ENCODE assay signal across 10 cellular contexts in genomic region chr2:45759310-45759851, GRCh38.
A peak's percentile ranks its signal among the peaks of the same experiment; 100 is the strongest.
DNase-seq lines count a peak whose midpoint lies in the region; ATAC-seq, FAIRE-seq and TF ChIP-seq lines count a peak whose summit lies in the region.
"Had no signal": no experiment of that assay in that cellular context is flagged by ENCODE, and none has a peak within 500 bp of the region (broad histone marks: within the 10 kb centered on the region; RNA-seq: fewer than 3 reads in every experiment).

No MANE protein-coding gene starts in this region.

- peak; percentile 61 for FAIRE-seq in islet of Langerhans (lab: Jason Lieb, UNC)

- no peak for TF ChIP-seq CTCF in IMR-90 (conservative IDR thresholded peaks at IDR 0.05; ENCODE audit: low read depth, low read length)
- no peak for TF ChIP-seq CTCF in brain microvascular endothelial cell (IDR thresholded peaks at IDR 0.05; ENCODE audit: low read depth, low read length, missing control alignments)

- in situ Hi-C loops in IMR-90 (cut with MboI; ENCODE audit: low sequenced_read_pairs) (no loop called here), brain microvascular endothelial cell (cut with HindIII; ENCODE audit: low pct_ligation_motif_present, low sequenced_read_pairs) (no loop called here)

- peak overlapping the region; percentile 90 for H3K4me2 ChIP-seq in IMR-90 (ENCODE audit: low read depth, low read length)

- H2BK20ac ChIP-seq in IMR-90 (ENCODE audit: low read depth, low read length), result no peak overlapping the region

- peak overlapping the region; percentile 76 for H2AFZ ChIP-seq in IMR-90 (replicated peaks; ENCODE audit: low read length, poor library complexity)

- POLR2A ChIA-PET in IMR-90 (lab: Charles Lee; ENCODE audit: unreplicated experiment), result no interaction called here

- no TSS peak for BruUV-seq in IMR-90 (replicated peaks; lab: Mats Ljungman, UMichigan)

- WGBS in IMR-90 (ENCODE audit: extremely low coverage in 2 of 2, insufficient read length in 1 of 2), 2 experiments, result 14% methylated on average over 4 of the region's 15 CpGs; no CpG with 5 or more reads in 1 of the 2 experiments

- H3K18ac ChIP-seq in IMR-90 (ENCODE audit: low read depth, low read length), result no peak overlapping the region; the same call in 1 of the 2 replicates

- intact Hi-C loops in IMR-90 (cut with micrococcal nuclease), result loop anchor here (5.0 kb wide), 1 partner anchor 107 kb away; the partner anchor contains the start of gene PRKCE

- H3K9ac ChIP-seq in IMR-90 (ENCODE audit: low read depth, low read length), result no peak overlapping the region

- H3K36me3 ChIP-seq in IMR-90 (ENCODE audit: control insufficient read depth, insufficient read depth, low read length) (no peaks in the 10 kb centered on the region), brain microvascular endothelial cell (replicated peaks) (no peaks in the 10 kb centered on the region)

- no peaks in the 10 kb centered on the region for H3K9me3 ChIP-seq in IMR-90 (ENCODE audit: control insufficient read depth, insufficient read depth, low read length)

- 0 out of 2 replicates have a peak overlapping the region, but pooled peaks have one; percentile 24 for H3K14ac ChIP-seq in IMR-90 (replicated peaks; ENCODE audit: low read depth, low read length)

- peaks cover 19 to 39% of the 10 kb centered on the region in 2 experiments for H3K79me1 ChIP-seq in IMR-90 (ENCODE audit: low read depth in 1 of 2, low read length in 2 of 2)

- H3K9me1 ChIP-seq in IMR-90 (ENCODE audit: insufficient read depth, low read length), result peaks cover 28% of the 10 kb centered on the region

- dilution Hi-C loops in IMR-90 (cut with HindIII; ENCODE audit: low sequenced_read_pairs, unreplicated experiment), result no loop called here

- H2BK15ac ChIP-seq in IMR-90 (ENCODE audit: low read depth, low read length), result no peak overlapping the region

- no peak overlapping the region for H2AK9ac ChIP-seq in IMR-90 (replicated peaks; ENCODE audit: low read depth, low read length, poor library complexity)

- peaks cover 24% of the 10 kb centered on the region for H4K20me1 ChIP-seq in IMR-90 (ENCODE audit: insufficient read depth, low read length)

- H3K4me1 ChIP-seq in IMR-90 (ENCODE audit: control insufficient read depth, insufficient read depth, low read length), result peaks cover 17% of the 10 kb centered on the region

- DNase-seq in A172 (ENCODE audit: low spot score), result peak; percentile 60
- DNase-seq in IMR-90, result peak; percentile 87
- peak; percentile 49 for DNase-seq in brain microvascular endothelial cell
- no peak for DNase-seq in activated CD4-positive, alpha-beta T cell treated with anti-CD3 and anti-CD28 coated beads for 1 hour
- DNase-seq: ACHN had no signal

- no peak; the same call in 1 of the 2 replicates for TF ChIP-seq RAD21 in IMR-90 (IDR thresholded peaks at IDR 0.05; ENCODE audit: low read length)

- peak; percentile 85 for ATAC-seq in IMR-90 (ENCODE audit: low read depth)
- no peak for ATAC-seq in GM19324 (IDR thresholded peaks at IDR 0.05; ENCODE audit: low FRiP score, unreplicated experiment)
- no peak for ATAC-seq in HG02981 (IDR thresholded peaks at IDR 0.05; ENCODE audit: unreplicated experiment)
- no peak for ATAC-seq in GM21717 (IDR thresholded peaks at IDR 0.05; ENCODE audit: unreplicated experiment)

- no peak for TF ChIP-seq POLR2A in IMR-90 (IDR thresholded peaks at IDR 0.05; ENCODE audit: low read depth, low read length)

- H3K4ac ChIP-seq in IMR-90 (ENCODE audit: low read depth, low read length), result peak overlapping the region; percentile 33

- H3K56ac ChIP-seq in IMR-90 (ENCODE audit: extremely low read depth, insufficient read depth, low read length), result no peak overlapping the region

- H4K5ac ChIP-seq in IMR-90 (ENCODE audit: low read depth, low read length), result no peak overlapping the region

- H2BK120ac ChIP-seq in IMR-90 (ENCODE audit: low read depth, low read length), result no peak overlapping the region

- no peak overlapping the region for H4K91ac ChIP-seq in IMR-90 (ENCODE audit: insufficient read depth, low read depth, low read length)

- peak overlapping the region; percentile 45 for H2BK5ac ChIP-seq in IMR-90 (ENCODE audit: low read depth, low read length, poor library complexity, severe bottlenecking)

- H4K8ac ChIP-seq in IMR-90 (ENCODE audit: low read depth in 2 of 2, low read length in 2 of 2), result peak overlapping the region in 1 of 2 experiments; percentile 27; a peak in 1 of 4 replicates

- H3K4me3 ChIP-seq in IMR-90 (ENCODE audit: insufficient read depth, low read depth, low read length) (peak overlapping the region; percentile 10; the same call in 1 of the 2 replicates), brain microvascular endothelial cell (ENCODE audit: low read depth, low read length) (no peak overlapping the region)
- H3K4me3 ChIP-seq: SK-N-MC had no signal

- CTCF ChIA-PET in IMR-90 (lab: Yijun Ruan, JAX), result no interaction called here

- H3K27ac ChIP-seq in IMR-90 (ENCODE audit: insufficient read depth, low read length), result peak overlapping the region; percentile 22; the same call in 1 of the 2 replicates
- H3K27ac ChIP-seq in brain microvascular endothelial cell, result no peak overlapping the region
- H3K27ac ChIP-seq: SK-N-MC had no signal

- H2AK5ac ChIP-seq in IMR-90 (ENCODE audit: low read depth, low read length), result peak overlapping the region; percentile 65; the same call in 1 of the 2 replicates

- H3K23ac ChIP-seq in IMR-90 (ENCODE audit: low read depth, low read length), result peak overlapping the region; percentile 43; the same call in 1 of the 2 replicates

- H3K27me3 ChIP-seq in IMR-90 (ENCODE audit: control insufficient read depth, insufficient read depth, low read length) (no peaks in the 10 kb centered on the region), brain microvascular endothelial cell (replicated peaks) (no peaks in the 10 kb centered on the region)

TF ChIP-seq in IMR-90, 13 proteins besides CTCF, POLR2A, EP300 and RAD21:
- TF ChIP-seq RCOR1 (IDR thresholded peaks at IDR 0.05; ENCODE audit: insufficient replicate concordance, low read length) (no peak), MAFK (IDR thresholded peaks at IDR 0.05; ENCODE audit: low read depth, low read length) (no peak), CHD1 (IDR thresholded peaks at IDR 0.05; ENCODE audit: low read depth, low read length) (no peak), ELK1 (IDR thresholded peaks at IDR 0.05; ENCODE audit: borderline replicate concordance, low read depth, low read length) (no peak), CEBPB (IDR thresholded peaks at IDR 0.05; ENCODE audit: low read depth, low read length) (no peak; the same call in 1 of the 2 replicates), MAZ (IDR thresholded peaks at IDR 0.05; ENCODE audit: borderline replicate concordance, low read depth, low read length) (0 out of 2 replicates have a peak, but pooled peaks have one; percentile 10), FOS (IDR thresholded peaks at IDR 0.05; ENCODE audit: low read depth, low read length) (0 out of 2 replicates have a peak, but pooled peaks have one; percentile 20), MXI1 (IDR thresholded peaks at IDR 0.05; ENCODE audit: borderline replicate concordance, low read depth, low read length) (no peak)
